Comparison of ENCODE assay signal across 27 cellular contexts in the genomic region with DNA sequence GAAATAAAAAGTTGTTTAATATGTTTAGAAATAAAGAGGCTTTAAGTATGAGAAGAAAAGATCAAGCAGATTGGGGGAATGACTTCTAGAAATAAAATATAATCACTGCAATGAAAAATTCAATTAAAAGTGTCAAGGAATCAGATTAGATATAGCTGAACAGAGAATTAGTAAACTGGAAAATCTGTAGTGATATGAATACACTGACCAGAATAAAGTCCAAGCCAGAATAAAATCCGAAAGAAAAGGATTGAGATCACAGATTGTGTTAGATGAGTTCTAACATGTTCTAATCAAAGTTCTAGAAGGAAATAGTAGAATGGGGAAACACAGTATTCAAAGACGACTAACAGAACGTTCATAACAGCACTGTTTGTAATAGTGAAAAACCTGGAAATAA.
"Had no signal": no experiment of that assay in that cellular context is flagged by ENCODE, and none has a peak within 500 bp of the region (broad histone marks: within the 10 kb centered on the region; RNA-seq: fewer than 3 reads in every experiment).

No MANE protein-coding gene starts in this region.

- H3K4me3 ChIP-seq: left ventricle myocardium inferior, lung, mucosa of descending colon, pancreas, prostate gland, skin epidermis, stomach, testis, thyroid gland, transverse colon, upper lobe of left lung, vagina had no signal

- H3K27me3 ChIP-seq: pancreas, stomach, testis, thyroid gland, transverse colon, upper lobe of left lung, vagina had no signal

- H3K4me1 ChIP-seq: pancreas, prostate gland had no signal

- H3K27ac ChIP-seq: left ventricle myocardium inferior, pancreas, prostate gland, skin epidermis, stomach, testis, thyroid gland, transverse colon, upper lobe of left lung, vagina had no signal

- DNase-seq: islet precursor cell; left ventricle myocardium inferior; midbrain; mucosa of descending colon; naive thymus-derived CD4-positive, alpha-beta T cell; nucleus accumbens; pancreas; posterior cingulate gyrus; retina; right cardiac atrium; stimulated activated CD4-positive, alpha-beta T cell treated with anti-CD3 and anti-CD28 coated beads, Interleukin-12 subunit alpha, Interleukin-12 subunit beta, amount 100 ng/mL, for 4 hours; stimulated activated CD4-positive, alpha-beta T cell treated with anti-CD3 and anti-CD28 coated beads, Interleukin-15, amount 100 ng/mL, for 24 hours; stimulated activated CD4-positive, alpha-beta T cell treated with anti-CD3 and anti-CD28 coated beads, Interleukin-2, amount 100 ng/mL, for 24 hours; stimulated activated CD4-positive, alpha-beta T cell treated with anti-CD3 and anti-CD28 coated beads, Interleukin-4, amount 100 ng/mL, for 1 hour; stimulated activated naive B cell treated with anti-CD40 and anti-IgM and Interleukin-4, amounts not matched to agents 10 μg/mL and 1 μg/mL and 100 μg/mL, for 72 hours; stimulated activated naive CD8-positive, alpha-beta T cell treated with anti-CD3 and anti-CD28 coated beads, Interleukin-15, Interleukin-2, amounts not matched to agents 100 U/mL and 50 U/mL, for 24 hours; stomach; testis; thyroid gland; transverse colon; upper lobe of left lung had no signal

- H3K9me3 ChIP-seq: pancreas, prostate gland, testis, thyroid gland, vagina had no signal

- ATAC-seq: mucosa of descending colon; naive thymus-derived CD4-positive, alpha-beta T cell; natural killer cell treated with Interleukin-12 subunit alpha and Interleukin-12 subunit beta and Interleukin-15 and Interleukin-18, amount 100 ng/mL, for 72 hours; pancreas; right cardiac atrium; sciatic nerve; stimulated activated naive B cell treated with anti-CD40 and anti-IgM and Interleukin-4, amounts not matched to agents 10 μg/mL and 1 μg/mL and 100 μg/mL, for 72 hours; stimulated activated naive CD8-positive, alpha-beta T cell treated with anti-CD3 and anti-CD28 coated beads, Interleukin-15, Interleukin-2, amounts not matched to agents 100 U/mL and 50 U/mL, for 24 hours had no signal

- FAIRE-seq: pancreas had no signal

- H3K36me3 ChIP-seq: left ventricle myocardium inferior, pancreas, prostate gland, stomach, thyroid gland, transverse colon, upper lobe of left lung, vagina had no signal
